1 cellular context compared by ENCODE assay signal in the genomic region with DNA sequence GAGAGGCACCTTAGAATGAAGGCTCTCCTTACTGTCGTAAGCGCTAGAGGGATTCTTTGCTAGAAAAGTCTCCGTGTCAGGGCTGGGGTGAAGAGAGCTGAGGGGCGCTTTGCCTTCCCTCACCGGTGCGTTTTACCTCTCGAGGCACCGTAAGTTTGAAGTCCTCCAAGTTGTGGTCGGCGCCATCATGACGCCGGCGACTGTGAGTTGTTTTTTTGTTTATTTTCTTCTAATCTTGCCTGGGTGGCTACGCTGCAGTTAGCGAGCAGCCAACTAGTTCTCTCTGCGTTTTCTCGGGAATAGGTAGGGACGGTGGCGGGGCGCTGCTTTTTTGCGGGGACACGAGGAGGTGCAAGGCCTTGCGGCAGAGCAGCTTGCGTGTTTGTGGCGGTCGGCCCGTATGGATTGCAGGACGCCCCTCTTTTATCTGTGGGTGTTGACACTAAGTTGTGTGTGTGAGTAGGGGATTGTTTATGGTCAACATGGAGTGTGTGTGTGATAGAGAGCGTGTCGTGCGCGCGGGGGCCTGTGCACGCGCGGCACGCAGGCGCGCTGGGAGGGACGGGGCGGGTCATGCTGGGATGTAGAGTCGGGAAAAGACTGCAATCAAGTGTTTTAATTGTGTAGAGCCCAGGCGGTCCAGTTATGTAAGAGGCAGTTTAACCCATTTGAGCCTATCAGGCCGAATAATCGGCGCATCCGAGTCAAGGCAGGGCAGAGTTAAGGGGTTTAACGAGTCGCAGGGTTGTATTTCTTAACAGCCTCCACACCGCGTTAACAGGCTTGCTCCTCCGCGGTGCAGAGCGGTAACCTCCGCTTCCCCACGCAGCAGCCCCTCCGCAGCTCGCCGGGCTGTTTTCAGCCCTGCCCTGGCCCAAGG.
A peak's percentile ranks its signal among the peaks of the same experiment; 100 is the strongest.
TF ChIP-seq lines count a peak whose summit lies in the region.

No MANE protein-coding gene starts in this region.

TF ChIP-seq in HEK293, 187 proteins besides CTCF, POLR2A, EP300 and RAD21 (continued from another document and continues in another):
- TF ChIP-seq, protein P1, sequence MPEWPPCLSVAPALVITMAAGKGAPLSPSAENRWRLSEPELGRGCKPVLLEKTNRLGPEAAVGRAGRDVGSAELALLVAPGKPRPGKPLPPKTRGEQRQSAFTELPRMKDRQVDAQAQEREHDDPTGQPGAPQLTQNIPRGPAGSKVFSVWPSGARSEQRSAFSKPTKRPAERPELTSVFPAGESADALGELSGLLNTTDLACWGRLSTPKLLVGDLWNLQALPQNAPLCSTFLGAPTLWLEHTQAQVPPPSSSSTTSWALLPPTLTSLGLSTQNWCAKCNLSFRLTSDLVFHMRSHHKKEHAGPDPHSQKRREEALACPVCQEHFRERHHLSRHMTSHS (tag by site-specific recombination; IDR thresholded peaks at IDR 0.05), result no peak
- TF ChIP-seq ZNF747 (tag by site-specific recombination; IDR thresholded peaks at IDR 0.05), result no peak
- peak; percentile 83 for TF ChIP-seq ZNF76 (tag by site-specific recombination; IDR thresholded peaks at IDR 0.05; ENCODE audit: borderline replicate concordance, low read depth)
- no peak for TF ChIP-seq ZNF175 (tag by site-specific recombination; IDR thresholded peaks at IDR 0.05)
- no peak for TF ChIP-seq ZNF701 (tag by site-specific recombination; IDR thresholded peaks at IDR 0.05)
- TF ChIP-seq, protein P2, sequence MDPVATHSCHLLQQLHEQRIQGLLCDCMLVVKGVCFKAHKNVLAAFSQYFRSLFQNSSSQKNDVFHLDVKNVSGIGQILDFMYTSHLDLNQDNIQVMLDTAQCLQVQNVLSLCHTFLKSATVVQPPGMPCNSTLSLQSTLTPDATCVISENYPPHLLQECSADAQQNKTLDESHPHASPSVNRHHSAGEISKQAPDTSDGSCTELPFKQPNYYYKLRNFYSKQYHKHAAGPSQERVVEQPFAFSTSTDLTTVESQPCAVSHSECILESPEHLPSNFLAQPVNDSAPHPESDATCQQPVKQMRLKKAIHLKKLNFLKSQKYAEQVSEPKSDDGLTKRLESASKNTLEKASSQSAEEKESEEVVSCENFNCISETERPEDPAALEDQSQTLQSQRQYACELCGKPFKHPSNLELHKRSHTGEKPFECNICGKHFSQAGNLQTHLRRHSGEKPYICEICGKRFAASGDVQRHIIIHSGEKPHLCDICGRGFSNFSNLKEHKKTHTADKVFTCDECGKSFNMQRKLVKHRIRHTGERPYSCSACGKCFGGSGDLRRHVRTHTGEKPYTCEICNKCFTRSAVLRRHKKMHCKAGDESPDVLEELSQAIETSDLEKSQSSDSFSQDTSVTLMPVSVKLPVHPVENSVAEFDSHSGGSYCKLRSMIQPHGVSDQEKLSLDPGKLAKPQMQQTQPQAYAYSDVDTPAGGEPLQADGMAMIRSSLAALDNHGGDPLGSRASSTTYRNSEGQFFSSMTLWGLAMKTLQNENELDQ (tag by site-specific recombination; IDR thresholded peaks at IDR 0.05; ENCODE audit: low read depth), result no peak
- TF ChIP-seq ZBTB8A (tag by site-specific recombination; IDR thresholded peaks at IDR 0.05), result peak; percentile 28; the same call in 1 of the 2 replicates
- TF ChIP-seq OSR2 (tag by site-specific recombination; IDR thresholded peaks at IDR 0.05), result no peak
- no peak for TF ChIP-seq ZNF23 (tag by site-specific recombination; IDR thresholded peaks at IDR 0.05; ENCODE audit: borderline replicate concordance)
- TF ChIP-seq GLIS2 (tag by site-specific recombination; IDR thresholded peaks at IDR 0.05), result peak; percentile 30; the same call in 1 of the 2 replicates
- TF ChIP-seq FEZF1 (tag by site-specific recombination; IDR thresholded peaks at IDR 0.05), result no peak
- TF ChIP-seq ZNF610 (tag by site-specific recombination; IDR thresholded peaks at IDR 0.05; ENCODE audit: borderline replicate concordance), result peak; percentile 63
- no peak for TF ChIP-seq ZNF473 (tag by site-specific recombination; IDR thresholded peaks at IDR 0.05)
- TF ChIP-seq ZNF155 (tag by site-specific recombination; IDR thresholded peaks at IDR 0.05), result no peak
- no peak for TF ChIP-seq ZNF2 (tag by site-specific recombination; IDR thresholded peaks at IDR 0.05)
- no peak for TF ChIP-seq KLF8 (tag by site-specific recombination; IDR thresholded peaks at IDR 0.05)
- TF ChIP-seq ZNF335 (tag by site-specific recombination; conservative IDR thresholded peaks at IDR 0.05), result peak; percentile 82
- no peak for TF ChIP-seq ZNF555 (tag by site-specific recombination; conservative IDR thresholded peaks at IDR 0.05)
- TF ChIP-seq ZNF48 (tag by site-specific recombination; IDR thresholded peaks at IDR 0.05), result no peak
- TF ChIP-seq, protein P3, sequence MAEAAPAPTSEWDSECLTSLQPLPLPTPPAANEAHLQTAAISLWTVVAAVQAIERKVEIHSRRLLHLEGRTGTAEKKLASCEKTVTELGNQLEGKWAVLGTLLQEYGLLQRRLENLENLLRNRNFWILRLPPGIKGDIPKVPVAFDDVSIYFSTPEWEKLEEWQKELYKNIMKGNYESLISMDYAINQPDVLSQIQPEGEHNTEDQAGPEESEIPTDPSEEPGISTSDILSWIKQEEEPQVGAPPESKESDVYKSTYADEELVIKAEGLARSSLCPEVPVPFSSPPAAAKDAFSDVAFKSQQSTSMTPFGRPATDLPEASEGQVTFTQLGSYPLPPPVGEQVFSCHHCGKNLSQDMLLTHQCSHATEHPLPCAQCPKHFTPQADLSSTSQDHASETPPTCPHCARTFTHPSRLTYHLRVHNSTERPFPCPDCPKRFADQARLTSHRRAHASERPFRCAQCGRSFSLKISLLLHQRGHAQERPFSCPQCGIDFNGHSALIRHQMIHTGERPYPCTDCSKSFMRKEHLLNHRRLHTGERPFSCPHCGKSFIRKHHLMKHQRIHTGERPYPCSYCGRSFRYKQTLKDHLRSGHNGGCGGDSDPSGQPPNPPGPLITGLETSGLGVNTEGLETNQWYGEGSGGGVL (tag by site-specific recombination; IDR thresholded peaks at IDR 0.05), result no peak
- no peak for TF ChIP-seq ZNF354C (tag by site-specific recombination; IDR thresholded peaks at IDR 0.05; ENCODE audit: borderline replicate concordance, low read depth)
- TF ChIP-seq, protein P4, sequence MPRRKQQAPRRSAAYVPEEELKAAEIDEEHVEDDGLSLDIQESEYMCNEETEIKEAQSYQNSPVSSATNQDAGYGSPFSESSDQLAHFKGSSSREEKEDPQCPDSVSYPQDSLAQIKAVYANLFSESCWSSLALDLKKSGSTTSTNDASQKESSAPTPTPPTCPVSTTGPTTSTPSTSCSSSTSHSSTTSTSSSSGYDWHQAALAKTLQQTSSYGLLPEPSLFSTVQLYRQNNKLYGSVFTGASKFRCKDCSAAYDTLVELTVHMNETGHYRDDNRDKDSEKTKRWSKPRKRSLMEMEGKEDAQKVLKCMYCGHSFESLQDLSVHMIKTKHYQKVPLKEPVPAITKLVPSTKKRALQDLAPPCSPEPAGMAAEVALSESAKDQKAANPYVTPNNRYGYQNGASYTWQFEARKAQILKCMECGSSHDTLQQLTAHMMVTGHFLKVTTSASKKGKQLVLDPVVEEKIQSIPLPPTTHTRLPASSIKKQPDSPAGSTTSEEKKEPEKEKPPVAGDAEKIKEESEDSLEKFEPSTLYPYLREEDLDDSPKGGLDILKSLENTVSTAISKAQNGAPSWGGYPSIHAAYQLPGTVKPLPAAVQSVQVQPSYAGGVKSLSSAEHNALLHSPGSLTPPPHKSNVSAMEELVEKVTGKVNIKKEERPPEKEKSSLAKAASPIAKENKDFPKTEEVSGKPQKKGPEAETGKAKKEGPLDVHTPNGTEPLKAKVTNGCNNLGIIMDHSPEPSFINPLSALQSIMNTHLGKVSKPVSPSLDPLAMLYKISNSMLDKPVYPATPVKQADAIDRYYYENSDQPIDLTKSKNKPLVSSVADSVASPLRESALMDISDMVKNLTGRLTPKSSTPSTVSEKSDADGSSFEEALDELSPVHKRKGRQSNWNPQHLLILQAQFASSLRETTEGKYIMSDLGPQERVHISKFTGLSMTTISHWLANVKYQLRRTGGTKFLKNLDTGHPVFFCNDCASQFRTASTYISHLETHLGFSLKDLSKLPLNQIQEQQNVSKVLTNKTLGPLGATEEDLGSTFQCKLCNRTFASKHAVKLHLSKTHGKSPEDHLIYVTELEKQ (tag by site-specific recombination; IDR thresholded peaks at IDR 0.05; ENCODE audit: borderline replicate concordance), result no peak
- TF ChIP-seq KLF16 (tag by site-specific recombination; IDR thresholded peaks at IDR 0.05), result no peak
- TF ChIP-seq, protein P5, sequence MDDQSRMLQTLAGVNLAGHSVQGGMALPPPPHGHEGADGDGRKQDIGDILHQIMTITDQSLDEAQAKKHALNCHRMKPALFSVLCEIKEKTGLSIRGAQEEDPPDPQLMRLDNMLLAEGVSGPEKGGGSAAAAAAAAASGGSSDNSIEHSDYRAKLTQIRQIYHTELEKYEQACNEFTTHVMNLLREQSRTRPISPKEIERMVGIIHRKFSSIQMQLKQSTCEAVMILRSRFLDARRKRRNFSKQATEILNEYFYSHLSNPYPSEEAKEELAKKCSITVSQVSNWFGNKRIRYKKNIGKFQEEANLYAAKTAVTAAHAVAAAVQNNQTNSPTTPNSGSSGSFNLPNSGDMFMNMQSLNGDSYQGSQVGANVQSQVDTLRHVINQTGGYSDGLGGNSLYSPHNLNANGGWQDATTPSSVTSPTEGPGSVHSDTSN (CRISPR knock-in tag; IDR thresholded peaks at IDR 0.05), result no peak
- TF ChIP-seq, protein P6, sequence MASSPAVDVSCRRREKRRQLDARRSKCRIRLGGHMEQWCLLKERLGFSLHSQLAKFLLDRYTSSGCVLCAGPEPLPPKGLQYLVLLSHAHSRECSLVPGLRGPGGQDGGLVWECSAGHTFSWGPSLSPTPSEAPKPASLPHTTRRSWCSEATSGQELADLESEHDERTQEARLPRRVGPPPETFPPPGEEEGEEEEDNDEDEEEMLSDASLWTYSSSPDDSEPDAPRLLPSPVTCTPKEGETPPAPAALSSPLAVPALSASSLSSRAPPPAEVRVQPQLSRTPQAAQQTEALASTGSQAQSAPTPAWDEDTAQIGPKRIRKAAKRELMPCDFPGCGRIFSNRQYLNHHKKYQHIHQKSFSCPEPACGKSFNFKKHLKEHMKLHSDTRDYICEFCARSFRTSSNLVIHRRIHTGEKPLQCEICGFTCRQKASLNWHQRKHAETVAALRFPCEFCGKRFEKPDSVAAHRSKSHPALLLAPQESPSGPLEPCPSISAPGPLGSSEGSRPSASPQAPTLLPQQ (tag by site-specific recombination; IDR thresholded peaks at IDR 0.05), result no peak
- TF ChIP-seq ZNF423 (tag by site-specific recombination; IDR thresholded peaks at IDR 0.05), result no peak
- TF ChIP-seq ZNF433 (tag by site-specific recombination; IDR thresholded peaks at IDR 0.05; ENCODE audit: low read depth), result no peak
- TF ChIP-seq, protein P7, sequence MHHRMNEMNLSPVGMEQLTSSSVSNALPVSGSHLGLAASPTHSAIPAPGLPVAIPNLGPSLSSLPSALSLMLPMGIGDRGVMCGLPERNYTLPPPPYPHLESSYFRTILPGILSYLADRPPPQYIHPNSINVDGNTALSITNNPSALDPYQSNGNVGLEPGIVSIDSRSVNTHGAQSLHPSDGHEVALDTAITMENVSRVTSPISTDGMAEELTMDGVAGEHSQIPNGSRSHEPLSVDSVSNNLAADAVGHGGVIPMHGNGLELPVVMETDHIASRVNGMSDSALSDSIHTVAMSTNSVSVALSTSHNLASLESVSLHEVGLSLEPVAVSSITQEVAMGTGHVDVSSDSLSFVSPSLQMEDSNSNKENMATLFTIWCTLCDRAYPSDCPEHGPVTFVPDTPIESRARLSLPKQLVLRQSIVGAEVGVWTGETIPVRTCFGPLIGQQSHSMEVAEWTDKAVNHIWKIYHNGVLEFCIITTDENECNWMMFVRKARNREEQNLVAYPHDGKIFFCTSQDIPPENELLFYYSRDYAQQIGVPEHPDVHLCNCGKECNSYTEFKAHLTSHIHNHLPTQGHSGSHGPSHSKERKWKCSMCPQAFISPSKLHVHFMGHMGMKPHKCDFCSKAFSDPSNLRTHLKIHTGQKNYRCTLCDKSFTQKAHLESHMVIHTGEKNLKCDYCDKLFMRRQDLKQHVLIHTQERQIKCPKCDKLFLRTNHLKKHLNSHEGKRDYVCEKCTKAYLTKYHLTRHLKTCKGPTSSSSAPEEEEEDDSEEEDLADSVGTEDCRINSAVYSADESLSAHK (tag by site-specific recombination; IDR thresholded peaks at IDR 0.05), result no peak
- TF ChIP-seq ZNF292 (tag by site-specific recombination; IDR thresholded peaks at IDR 0.05; ENCODE audit: borderline replicate concordance, low read depth), result no peak
- TF ChIP-seq KLF10 (tag by site-specific recombination; IDR thresholded peaks at IDR 0.05), result no peak
- TF ChIP-seq ZNF202 (tag by site-specific recombination; IDR thresholded peaks at IDR 0.05; ENCODE audit: borderline replicate concordance), result no peak
- peak; percentile 24; the same call in 1 of the 2 replicates for TF ChIP-seq ZFHX2 (tag by site-specific recombination; conservative IDR thresholded peaks at IDR 0.05)
- no peak for TF ChIP-seq ZNF121 (tag by site-specific recombination; IDR thresholded peaks at IDR 0.05)
- TF ChIP-seq YY2 (tag by site-specific recombination; IDR thresholded peaks at IDR 0.05), result no peak
- no peak for TF ChIP-seq ZNF521 (tag by site-specific recombination; IDR thresholded peaks at IDR 0.05)
- TF ChIP-seq ZNF140 (tag by site-specific recombination; IDR thresholded peaks at IDR 0.05), result no peak
- TF ChIP-seq, protein P8, sequence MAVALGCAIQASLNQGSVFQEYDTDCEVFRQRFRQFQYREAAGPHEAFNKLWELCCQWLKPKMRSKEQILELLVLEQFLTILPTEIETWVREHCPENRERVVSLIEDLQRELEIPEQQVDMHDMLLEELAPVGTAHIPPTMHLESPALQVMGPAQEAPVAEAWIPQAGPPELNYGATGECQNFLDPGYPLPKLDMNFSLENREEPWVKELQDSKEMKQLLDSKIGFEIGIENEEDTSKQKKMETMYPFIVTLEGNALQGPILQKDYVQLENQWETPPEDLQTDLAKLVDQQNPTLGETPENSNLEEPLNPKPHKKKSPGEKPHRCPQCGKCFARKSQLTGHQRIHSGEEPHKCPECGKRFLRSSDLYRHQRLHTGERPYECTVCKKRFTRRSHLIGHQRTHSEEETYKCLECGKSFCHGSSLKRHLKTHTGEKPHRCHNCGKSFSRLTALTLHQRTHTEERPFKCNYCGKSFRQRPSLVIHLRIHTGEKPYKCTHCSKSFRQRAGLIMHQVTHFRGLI (tag by site-specific recombination; IDR thresholded peaks at IDR 0.05), result no peak
- no peak for TF ChIP-seq TRIM28 (IDR thresholded peaks at IDR 0.05; ENCODE audit: borderline replicate concordance, low read length)
- TF ChIP-seq ZNF341 (tag by site-specific recombination; IDR thresholded peaks at IDR 0.05; ENCODE audit: low read depth), result no peak
- TF ChIP-seq ZIC2 (tag by site-specific recombination; IDR thresholded peaks at IDR 0.05), result 0 out of 2 replicates have a peak, but pooled peaks have one; percentile 37
- TF ChIP-seq, protein P9, sequence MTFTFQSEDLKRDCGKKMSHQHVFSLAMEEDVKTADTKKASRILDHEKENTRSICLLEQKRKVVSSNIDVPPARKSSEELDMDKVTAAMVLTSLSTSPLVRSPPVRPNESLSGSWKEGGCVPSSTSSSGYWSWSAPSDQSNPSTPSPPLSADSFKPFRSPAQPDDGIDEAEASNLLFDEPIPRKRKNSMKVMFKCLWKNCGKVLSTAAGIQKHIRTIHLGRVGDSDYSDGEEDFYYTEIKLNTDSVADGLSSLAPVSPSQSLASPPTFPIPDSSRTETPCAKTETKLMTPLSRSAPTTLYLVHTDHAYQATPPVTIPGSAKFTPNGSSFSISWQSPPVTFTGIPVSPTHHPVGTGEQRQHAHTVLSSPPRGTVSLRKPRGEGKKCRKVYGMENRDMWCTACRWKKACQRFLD (tag by site-specific recombination; IDR thresholded peaks at IDR 0.05), result no peak
- no peak for TF ChIP-seq ZNF776 (tag by site-specific recombination; IDR thresholded peaks at IDR 0.05; ENCODE audit: borderline replicate concordance)
- no peak for TF ChIP-seq ZNF660 (tag by site-specific recombination; IDR thresholded peaks at IDR 0.05)
